In the genomic region with DNA sequence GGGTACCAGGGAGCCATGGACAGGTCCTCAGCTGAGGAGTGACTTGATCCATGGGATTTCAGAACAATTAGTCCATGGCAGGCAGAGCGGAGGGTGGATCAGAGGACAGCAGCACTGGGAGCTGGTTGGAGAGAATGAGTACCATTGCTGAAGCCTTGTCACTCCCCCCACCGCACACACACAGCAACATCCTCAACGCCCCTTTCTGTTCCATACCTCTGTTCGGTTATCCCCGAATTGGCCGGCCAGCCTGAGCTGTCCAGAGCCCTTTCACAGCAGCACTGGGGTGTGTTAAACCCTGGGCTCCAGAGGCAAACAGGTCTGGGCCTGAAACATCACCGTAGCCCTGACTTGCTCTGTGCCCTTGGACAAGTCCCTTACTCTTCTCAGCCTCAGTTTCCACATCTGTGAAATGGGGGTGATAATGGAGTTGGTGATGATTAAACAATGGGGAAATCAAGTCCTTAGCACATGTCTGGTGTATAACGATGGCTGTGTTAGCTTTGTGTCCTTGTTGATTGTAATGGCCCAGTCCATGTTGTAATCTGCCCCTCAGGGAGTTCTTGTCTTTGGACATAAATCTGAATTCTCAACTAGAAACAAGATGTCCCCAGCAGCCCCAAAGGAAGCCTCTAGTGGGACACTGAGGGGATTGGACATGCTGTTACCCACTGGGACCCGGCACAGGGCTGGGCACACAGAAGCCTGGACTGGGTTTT, we compare ENCODE assay signal across 12 cellular contexts. TPM values are rescaled to one million over a fixed set of nuclear protein-coding genes. Genes with fewer than 3 reads are reported as not detected.
DNase-seq lines count a peak whose midpoint lies in the region; ATAC-seq and TF ChIP-seq lines count a peak whose summit lies in the region.
"Had no signal": no experiment of that assay in that cellular context is flagged by ENCODE, and none has a peak within 500 bp of the region (broad histone marks: within the 10 kb centered on the region; RNA-seq: fewer than 3 reads in every experiment).

No MANE protein-coding gene starts in this region.

- H3K4me3 ChIP-seq in NB4 (ENCODE audit: low read depth, low read length) (no peak overlapping the region), mesodermal cell (ENCODE audit: extremely low read depth, insufficient read depth, low read length, poor library complexity, severe bottlenecking) (no peak overlapping the region), subcutaneous abdominal adipose tissue (ENCODE audit: low read depth in 1 of 5, low read length in 5 of 5) (peak overlapping the region in 1 of 5 donors; percentile 13)
- no peak overlapping the region for H3K4me3 ChIP-seq in CD8-positive, alpha-beta memory T cell (ENCODE audit: low read length)
- H3K4me3 ChIP-seq: mucosa of descending colon had no signal

- peaks cover 42% of the 10 kb centered on the region for H3K36me3 ChIP-seq in mesodermal cell (ENCODE audit: control insufficient read depth, insufficient read depth, low read length)
- H3K36me3 ChIP-seq in subcutaneous abdominal adipose tissue (ENCODE audit: control insufficient read depth in 5 of 5, insufficient read depth in 5 of 5, low read length in 5 of 5) = peaks cover 0 to 2% (median 0%) of the 10 kb centered on the region in 5 donors
- no peaks in the 10 kb centered on the region for H3K36me3 ChIP-seq in CD8-positive, alpha-beta memory T cell (ENCODE audit: insufficient read depth, low read length)

- WGBS in mesodermal cell (ENCODE audit: insufficient coverage in 2 of 2), 2 experiments = 91 to 100% methylated on average over 4 to 5 of the region's 9 CpGs

- peak overlapping the region; percentile 28 for H3K4me3 Mint-ChIP-seq in dendritic cell treated with granulocyte-macrophage colony-stimulating factor and Interleukin-4, amounts not matched to agents 40 ng/mL and 50 ng/mL, for 4 days
- no peak overlapping the region for H3K4me3 Mint-ChIP-seq in CD8-positive, alpha-beta memory T cell

- peak; percentile 28 for DNase-seq in NB4 (ENCODE audit: low read depth)
- DNase-seq in NCI-H1417 treated with DMSO at 0.1 percent for 48 hours (lab: John Stamatoyannopoulos, UW) = no peak
- no peak for DNase-seq in DMS153 treated with DMSO at 0.1 percent for 48 hours (lab: John Stamatoyannopoulos, UW; ENCODE audit: unreplicated experiment)
- no peak for DNase-seq in CD8-positive, alpha-beta memory T cell
- DNase-seq: COR-L47, foreskin melanocyte, NCI-H1436 had no signal

- TF ChIP-seq POLR2A in NB4 (IDR thresholded peaks at IDR 0.05; ENCODE audit: extremely low read depth, insufficient read length) = no peak

- H3K4me1 ChIP-seq in mesodermal cell (ENCODE audit: control insufficient read depth, insufficient read depth, low read length, poor library complexity, severe bottlenecking) (peaks cover 78% of the 10 kb centered on the region), subcutaneous abdominal adipose tissue (ENCODE audit: control insufficient read depth in 5 of 5, insufficient read depth in 5 of 5, low read length in 5 of 5) (peaks cover 50 to 99% (median 97%) of the 10 kb centered on the region in 5 donors)
- no peaks in the 10 kb centered on the region for H3K4me1 ChIP-seq in CD8-positive, alpha-beta memory T cell (ENCODE audit: insufficient read depth, low read length)

- intact Hi-C loops in dendritic cell treated with granulocyte-macrophage colony-stimulating factor and Interleukin-4, amounts not matched to agents 40 ng/mL and 50 ng/mL, for 4 days (cut with micrococcal nuclease) = loop anchor here (5.0 kb wide), 1 partner anchor 63 kb away; no protein-coding TSS in a partner anchor

- peak overlapping the region in 4 of 5 donors; percentile 31 to 57 (median 44) for H3K9ac ChIP-seq in subcutaneous abdominal adipose tissue (ENCODE audit: low read length in 5 of 5)

- POLR2A ChIA-PET in CD8-positive, alpha-beta memory T cell (lab: Charles Lee) = no interaction called here

- H3K27ac ChIP-seq in mesodermal cell (ENCODE audit: low read depth, low read length, severe bottlenecking) (peak overlapping the region; percentile 60), subcutaneous abdominal adipose tissue (ENCODE audit: low read depth, low read length) (peak overlapping the region; percentile 88)
- H3K27ac ChIP-seq in CD8-positive, alpha-beta memory T cell (ENCODE audit: low read depth, low read length) = no peak overlapping the region

- no peak for ATAC-seq in HG03457 (IDR thresholded peaks at IDR 0.05; ENCODE audit: unreplicated experiment)
- ATAC-seq: mucosa of descending colon had no signal

- H3K27me3 ChIP-seq in subcutaneous abdominal adipose tissue (ENCODE audit: control insufficient read depth in 5 of 5, insufficient read depth in 4 of 5, low read length in 5 of 5) = no peaks in the 10 kb centered on the region
- H3K27me3 ChIP-seq in CD8-positive, alpha-beta memory T cell (ENCODE audit: insufficient read depth, low read length, poor library complexity, severe bottlenecking) = no peaks in the 10 kb centered on the region

- H3K27ac Mint-ChIP-seq in dendritic cell treated with granulocyte-macrophage colony-stimulating factor and Interleukin-4, amounts not matched to agents 40 ng/mL and 50 ng/mL, for 4 days = peak overlapping the region; percentile 98
- no peak overlapping the region for H3K27ac Mint-ChIP-seq in CD8-positive, alpha-beta memory T cell

- H3K9me3 ChIP-seq in mesodermal cell (ENCODE audit: control insufficient read depth, low read length) = no peaks in the 10 kb centered on the region
- no peaks in the 10 kb centered on the region for H3K9me3 ChIP-seq in subcutaneous abdominal adipose tissue (ENCODE audit: control insufficient read depth in 5 of 5, low read length in 5 of 5)
- H3K9me3 ChIP-seq in CD8-positive, alpha-beta memory T cell (ENCODE audit: low read length) = no peaks in the 10 kb centered on the region
- H3K9me3 ChIP-seq: mucosa of descending colon had no signal

- H3K4me1 Mint-ChIP-seq in dendritic cell treated with granulocyte-macrophage colony-stimulating factor and Interleukin-4, amounts not matched to agents 40 ng/mL and 50 ng/mL, for 4 days (ENCODE audit: low read depth) = peaks cover 96% of the 10 kb centered on the region
- peaks cover 0 to 1% (median 0%) of the 10 kb centered on the region in 3 donors for H3K4me1 Mint-ChIP-seq in CD8-positive, alpha-beta memory T cell

- H3K36me3 Mint-ChIP-seq in dendritic cell treated with granulocyte-macrophage colony-stimulating factor and Interleukin-4, amounts not matched to agents 40 ng/mL and 50 ng/mL, for 4 days (ENCODE audit: low read depth) = peaks cover 94% of the 10 kb centered on the region
- H3K36me3 Mint-ChIP-seq in CD8-positive, alpha-beta memory T cell = peaks cover 0 to 2% (median 0%) of the 10 kb centered on the region in 3 donors

- CTCF ChIA-PET in CD8-positive, alpha-beta memory T cell (lab: Charles Lee) = interaction anchor here (2.8 kb wide), 1 partner anchor 35 kb away, joined by 8 read pairs; no protein-coding TSS in a partner anchor

- no peak for TF ChIP-seq CTCF in NB4 (IDR thresholded peaks at IDR 0.05; ENCODE audit: low read depth, low read length)

- H3K9me3 Mint-ChIP-seq in dendritic cell treated with granulocyte-macrophage colony-stimulating factor and Interleukin-4, amounts not matched to agents 40 ng/mL and 50 ng/mL, for 4 days = no peaks in the 10 kb centered on the region
- H3K9me3 Mint-ChIP-seq in CD8-positive, alpha-beta memory T cell = no peaks in the 10 kb centered on the region

- no peaks in the 10 kb centered on the region for H3K27me3 Mint-ChIP-seq in dendritic cell treated with granulocyte-macrophage colony-stimulating factor and Interleukin-4, amounts not matched to agents 40 ng/mL and 50 ng/mL, for 4 days
- H3K27me3 Mint-ChIP-seq in CD8-positive, alpha-beta memory T cell = peaks cover 0 to 2% of the 10 kb centered on the region in 2 donors

RNA-seq across cellular contexts. Expression of a gene that starts 16.9 kb away (rescaled TPM):
- polyA plus RNA-seq in mesodermal cell (2013, experiment 1 of 2) = 329 TPM
- polyA plus RNA-seq in mesodermal cell (2013, experiment 2 of 2) = 247 TPM
- 1 to 10 TPM; 4.1 to 4.2 TPM for total RNA-seq in CD8-positive, alpha-beta memory T cell
- polyA plus RNA-seq in CD8-positive, alpha-beta memory T cell = 6.3 TPM
